ENCODE assay signal across 1 cellular context in genomic region chr11:2927851-2928604, GRCh38.
TF ChIP-seq lines count a peak whose summit lies in the region.

No MANE protein-coding gene starts in this region.

TF ChIP-seq in H1, 55 proteins besides CTCF, POLR2A, EP300 and RAD21 (continued from another document):
- TF ChIP-seq, protein P1, sequence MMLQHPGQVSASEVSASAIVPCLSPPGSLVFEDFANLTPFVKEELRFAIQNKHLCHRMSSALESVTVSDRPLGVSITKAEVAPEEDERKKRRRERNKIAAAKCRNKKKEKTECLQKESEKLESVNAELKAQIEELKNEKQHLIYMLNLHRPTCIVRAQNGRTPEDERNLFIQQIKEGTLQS (IDR thresholded peaks at IDR 0.05; ENCODE audit: insufficient read depth, low read depth, low read length): no peak
- no peak for TF ChIP-seq CREB1 (IDR thresholded peaks at IDR 0.05)
- no peak for TF ChIP-seq SAP30 (IDR thresholded peaks at IDR 0.05; ENCODE audit: insufficient read depth, insufficient replicate concordance, low read length)
- no peak for TF ChIP-seq TEAD4 (IDR thresholded peaks at IDR 0.05; ENCODE audit: low read depth, low read length)
- no peak for TF ChIP-seq BRCA1 (IDR thresholded peaks at IDR 0.05; ENCODE audit: low read depth, low read length)
